11 cellular contexts compared by ENCODE assay signal in genomic region chr11:92383430-92383829, GRCh38.
A peak's percentile ranks its signal among the peaks of the same experiment; 100 is the strongest.
DNase-seq lines count a peak whose midpoint lies in the region; ATAC-seq and TF ChIP-seq lines count a peak whose summit lies in the region.
"Had no signal": no experiment of that assay in that cellular context is flagged by ENCODE, and none has a peak within 500 bp of the region (broad histone marks: within the 10 kb centered on the region; RNA-seq: fewer than 3 reads in every experiment).

No MANE protein-coding gene starts in this region.

- WGBS in stomach, 5 donors, result 13 to 34% (median 27%) methylated on average over 1 of the region's 1 CpG

- H3K4me2 ChIP-seq in osteoblast (ENCODE audit: insufficient read depth, low read length), result peak overlapping the region; percentile 61

- H3K27me3 ChIP-seq in osteoblast (ENCODE audit: insufficient read depth, low read length) (no peaks in the 10 kb centered on the region), stomach (no peaks in the 10 kb centered on the region)

- H3K9me3 ChIP-seq in osteoblast (ENCODE audit: low read depth, low read length), result no peaks in the 10 kb centered on the region
- H3K9me3 ChIP-seq in stomach, result no peaks in the 10 kb centered on the region

- H3K79me2 ChIP-seq in osteoblast (ENCODE audit: insufficient read depth, low read length), result no peaks in the 10 kb centered on the region

- peak; percentile 34 for DNase-seq in GM04503 (ENCODE audit: low read depth)
- DNase-seq in RWPE1 (ENCODE audit: low spot score), result peak; percentile 48
- DNase-seq in fibroblast of gingiva (ENCODE audit: low read depth), result peak; percentile 21
- DNase-seq in osteoblast (ENCODE audit: insufficient read length, low spot score, missing footprints), result no peak
- DNase-seq in stomach, result no peak
- DNase-seq in NK-92 treated with Interleukin-12 subunit alpha and Interleukin-12 subunit beta, amount 100 ng/mL, for 24 hours (lab: John Stamatoyannopoulos, UW), result no peak
- DNase-seq: activated naive CD8-positive, alpha-beta T cell treated with anti-CD3 and anti-CD28 coated beads, Interleukin-2, amount 10 ng/mL, durations not matched to agents 7 days and 5 days; NCI-H446; RPMI8226 had no signal

- no peak for TF ChIP-seq EP300 in stomach (IDR thresholded peaks at IDR 0.05)

- H3K4me3 ChIP-seq in osteoblast (ENCODE audit: insufficient read depth, low read length) (no peak overlapping the region), stomach (no peak overlapping the region)

- TF ChIP-seq CTCF in RWPE1 (conservative IDR thresholded peaks at IDR 0.05; ENCODE audit: low read depth) (no peak), osteoblast (IDR thresholded peaks at IDR 0.05; ENCODE audit: extremely low read depth, low read depth, low read length) (no peak), stomach (IDR thresholded peaks at IDR 0.05) (no peak)

- H3K4me1 ChIP-seq in osteoblast (ENCODE audit: insufficient read depth, low read length) (peaks cover 36% of the 10 kb centered on the region), stomach (peaks cover 0 to 11% (median 6%) of the 10 kb centered on the region in 4 donors)

- no peak overlapping the region for H2AFZ ChIP-seq in osteoblast (ENCODE audit: low read length)

- POLR2A ChIA-PET in RWPE1 (lab: Yijun Ruan, JAX; ENCODE audit: low non-redundant PET), result no interaction called here

- intact Hi-C loops in stomach (cut with DNase I; ENCODE audit: low total_unique reads), result no loop called here

- no peak overlapping the region for H3K27ac ChIP-seq in RWPE1
- H3K27ac ChIP-seq in osteoblast (ENCODE audit: low read depth, low read length), result peak overlapping the region; percentile 33
- no peak overlapping the region for H3K27ac ChIP-seq in stomach

- no peaks in the 10 kb centered on the region for H4K20me1 ChIP-seq in osteoblast (ENCODE audit: insufficient read depth, low read length)

- ATAC-seq in GM21737 (IDR thresholded peaks at IDR 0.05; ENCODE audit: unreplicated experiment), result no peak
- ATAC-seq in GM21717 (IDR thresholded peaks at IDR 0.05; ENCODE audit: unreplicated experiment), result no peak

- CTCF ChIA-PET in RWPE1 (lab: Yijun Ruan, JAX), result no interaction called here

- H3K36me3 ChIP-seq in osteoblast (ENCODE audit: insufficient read depth, low read length) (no peaks in the 10 kb centered on the region), stomach (no peaks in the 10 kb centered on the region)

- TF ChIP-seq POLR2A in stomach (IDR thresholded peaks at IDR 0.05), result no peak

Comparison
In these comparisons a context has a peak if more than half of its experiments do, and no peak if none do; other contexts are left out.
1. DNase-seq: peak in GM04503 (single experiment), RWPE1 (single experiment) and fibroblast of gingiva (single experiment); none in osteoblast (single experiment), stomach (single experiment) and NK-92 treated with Interleukin-12 subunit alpha and Interleukin-12 subunit beta, amount 100 ng/mL, for 24 hours (single experiment).